In the genomic region with DNA sequence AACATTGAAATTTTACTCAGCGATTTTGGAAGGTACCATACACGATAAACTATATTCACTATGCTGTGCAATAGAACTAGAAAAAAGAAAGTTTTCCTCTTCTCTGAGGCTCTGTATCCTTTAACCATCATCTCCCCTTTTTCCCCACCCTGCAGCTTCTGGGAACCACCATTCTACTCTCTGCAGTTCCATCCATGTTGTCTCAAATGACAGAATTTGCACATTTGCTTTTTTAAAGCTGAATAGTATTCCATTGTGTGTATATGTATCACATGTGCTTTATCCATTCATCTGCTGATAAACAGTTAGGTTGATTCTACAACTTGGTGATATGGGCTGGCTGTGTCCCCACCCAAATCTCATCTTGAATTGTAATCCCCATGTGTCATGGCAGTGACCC, we compare ENCODE assay signal across 18 cellular contexts. TPM values are rescaled to one million over a fixed set of nuclear protein-coding genes. Genes with fewer than 3 reads are reported as not detected.
DNase-seq lines count a peak whose midpoint lies in the region; ATAC-seq and TF ChIP-seq lines count a peak whose summit lies in the region.
"Had no signal": no experiment of that assay in that cellular context is flagged by ENCODE, and none has a peak within 500 bp of the region (broad histone marks: within the 10 kb centered on the region; RNA-seq: fewer than 3 reads in every experiment).

No MANE protein-coding gene starts in this region.

- WGBS in adrenal gland, 4 donors = 96 to 99% (median 98%) methylated on average over 2 of the region's 2 CpGs

- H3K27me3 ChIP-seq in BLaER1 (no peaks in the 10 kb centered on the region), Karpas-422 (ENCODE audit: low read length) (no peaks in the 10 kb centered on the region), adrenal gland (no peaks in the 10 kb centered on the region)
- no peaks in the 10 kb centered on the region for H3K27me3 ChIP-seq in CD4-positive, CD25-positive, alpha-beta regulatory T cell (ENCODE audit: control insufficient read depth, insufficient read depth, low read length)
- H3K27me3 ChIP-seq: neutrophil, tibial nerve had no signal

- H3K9me3 ChIP-seq in BLaER1 (peaks cover 50% of the 10 kb centered on the region), Karpas-422 (ENCODE audit: low read length) (peaks cover 22% of the 10 kb centered on the region), adrenal gland (replicated peaks in 1 of 3) (no peaks in the 10 kb centered on the region)
- peaks cover 0 to 10% of the 10 kb centered on the region in 2 experiments for H3K9me3 ChIP-seq in CD4-positive, CD25-positive, alpha-beta regulatory T cell (ENCODE audit: control insufficient read depth in 2 of 2, low read length in 2 of 2)
- H3K9me3 ChIP-seq: neutrophil, prostate gland had no signal

- H3K4me1 ChIP-seq in BLaER1 (peaks cover 33% of the 10 kb centered on the region), Karpas-422 (ENCODE audit: low read length) (peaks cover 64% of the 10 kb centered on the region), adrenal gland (replicated peaks in 1 of 2) (peaks cover 0 to 12% of the 10 kb centered on the region in 2 donors)
- peaks cover 41% of the 10 kb centered on the region for H3K4me1 ChIP-seq in CD4-positive, CD25-positive, alpha-beta regulatory T cell (ENCODE audit: control insufficient read depth, insufficient read depth, low read length, poor library complexity, severe bottlenecking)

- H3K4me2 ChIP-seq in BLaER1 = peak overlapping the region; percentile 68
- peak overlapping the region; percentile 77 for H3K4me2 ChIP-seq in Karpas-422 (ENCODE audit: low read depth, low read length, poor library complexity, severe bottlenecking)

- no peak for DNase-seq in CD4-positive, CD25-positive, alpha-beta regulatory T cell
- no peak for DNase-seq in Karpas-422
- no peak for DNase-seq in central memory CD8-positive, alpha-beta T cell (ENCODE audit: low spot score in 2 of 2)
- no peak for DNase-seq in RPMI8226
- DNase-seq in adrenal gland = no peak
- DNase-seq: central memory CD4-positive, alpha-beta T cell; DMS53; GF-D8; glutamatergic neuron; kidney; NCI-H2171 treated with DMSO at 0.1 percent for 48 hours; NCI-H526 had no signal

- H3K9me2 ChIP-seq in Karpas-422 (replicated peaks; ENCODE audit: insufficient read depth, low read length) = no peaks in the 10 kb centered on the region

- H4K20me1 ChIP-seq in BLaER1 = peaks cover 65% of the 10 kb centered on the region
- peaks cover 18% of the 10 kb centered on the region for H4K20me1 ChIP-seq in Karpas-422 (ENCODE audit: insufficient read depth, low read depth, low read length)

- ATAC-seq in CD4-positive, CD25-positive, alpha-beta regulatory T cell (ENCODE audit: low read depth in 2 of 2) = no peak
- ATAC-seq in central memory CD8-positive, alpha-beta T cell (replicated peaks; ENCODE audit: extremely low read depth, poor library complexity, severe bottlenecking) = no peak
- ATAC-seq in HG02642 (IDR thresholded peaks at IDR 0.05; ENCODE audit: poor library complexity, unreplicated experiment) = no peak

- peaks cover 30 to 78% (median 61%) of the 10 kb centered on the region in 4 donors for H3K4me1 Mint-ChIP-seq in CD4-positive, CD25-positive, alpha-beta regulatory T cell
- H3K4me1 Mint-ChIP-seq in central memory CD8-positive, alpha-beta T cell = peaks cover 60% of the 10 kb centered on the region

- peaks cover 0 to 8% (median 3%) of the 10 kb centered on the region in 7 donors for H3K9me3 Mint-ChIP-seq in CD4-positive, CD25-positive, alpha-beta regulatory T cell
- peaks cover 7% of the 10 kb centered on the region for H3K9me3 Mint-ChIP-seq in central memory CD8-positive, alpha-beta T cell

- H3K4me3 ChIP-seq in BLaER1 (no peak overlapping the region), Karpas-422 (ENCODE audit: low read length) (peak overlapping the region; percentile 56), adrenal gland (no peak overlapping the region)
- H3K4me3 ChIP-seq in CD4-positive, CD25-positive, alpha-beta regulatory T cell (ENCODE audit: low read depth, low read length) = peak overlapping the region; percentile 60
- H3K4me3 ChIP-seq: lung, prostate gland, tibial nerve had no signal

- no peaks in the 10 kb centered on the region for H3K27me3 Mint-ChIP-seq in CD4-positive, CD25-positive, alpha-beta regulatory T cell
- H3K27me3 Mint-ChIP-seq in central memory CD8-positive, alpha-beta T cell = no peaks in the 10 kb centered on the region

- H3K36me3 Mint-ChIP-seq in CD4-positive, CD25-positive, alpha-beta regulatory T cell = peaks cover 38% of the 10 kb centered on the region
- H3K36me3 Mint-ChIP-seq in central memory CD8-positive, alpha-beta T cell (ENCODE audit: insufficient read depth) = peaks cover 7% of the 10 kb centered on the region

- H3K9ac ChIP-seq in BLaER1 (no peak overlapping the region), Karpas-422 (ENCODE audit: low read length) (peak overlapping the region; percentile 68)

- TF ChIP-seq POLR2A in adrenal gland (IDR thresholded peaks at IDR 0.05) = no peak

- intact Hi-C loops in adrenal gland (cut with DNase I) = no loop called here

- H3K36me3 ChIP-seq in BLaER1 = peaks cover 81% of the 10 kb centered on the region
- peaks cover 37% of the 10 kb centered on the region for H3K36me3 ChIP-seq in CD4-positive, CD25-positive, alpha-beta regulatory T cell (ENCODE audit: control insufficient read depth, insufficient read depth, low read length)
- H3K36me3 ChIP-seq in Karpas-422 (ENCODE audit: insufficient read depth, low read length) = peaks cover 48% of the 10 kb centered on the region
- no peaks in the 10 kb centered on the region for H3K36me3 ChIP-seq in adrenal gland (replicated peaks in 1 of 2)
- H3K36me3 ChIP-seq: neutrophil, prostate gland had no signal

- peaks cover 92% of the 10 kb centered on the region for H3K79me2 ChIP-seq in Karpas-422 (ENCODE audit: low read length)

- peak overlapping the region in 3 of 4 donors; percentile 1 to 25 (median 2) for H3K4me3 Mint-ChIP-seq in CD4-positive, CD25-positive, alpha-beta regulatory T cell
- no peak overlapping the region for H3K4me3 Mint-ChIP-seq in central memory CD8-positive, alpha-beta T cell

- H3K27ac ChIP-seq in BLaER1 (no peak overlapping the region), Karpas-422 (ENCODE audit: low read length) (peak overlapping the region; percentile 91), adrenal gland (no peak overlapping the region)
- no peak overlapping the region for H3K27ac ChIP-seq in CD4-positive, CD25-positive, alpha-beta regulatory T cell (ENCODE audit: insufficient read depth, low read length, poor library complexity, severe bottlenecking)
- H3K27ac ChIP-seq: prostate gland had no signal

- no peak for TF ChIP-seq CTCF in adrenal gland (IDR thresholded peaks at IDR 0.05)

- peak overlapping the region; percentile 41 to 88 (median 70) for H3K27ac Mint-ChIP-seq in CD4-positive, CD25-positive, alpha-beta regulatory T cell
- peak overlapping the region; percentile 11 for H3K27ac Mint-ChIP-seq in central memory CD8-positive, alpha-beta T cell (ENCODE audit: low read depth)

- H2AFZ ChIP-seq in Karpas-422 (ENCODE audit: low read length) = no peak overlapping the region

RNA-seq across cellular contexts. Expression of a gene that starts 21.2 kb away (rescaled TPM):
- total RNA-seq in CD4-positive, CD25-positive, alpha-beta regulatory T cell = 330 TPM
- polyA plus RNA-seq in CD4-positive, CD25-positive, alpha-beta regulatory T cell = 100 to 1,000 TPM; 583 to 771 (median 683) TPM
- 273 and 796 TPM in 2 replicates for total RNA-seq in Karpas-422 (2014; rRNA removed; shearing (Covaris generic); ENCODE audit: low replicate concordance)
- 100 to 1,000 TPM in 6 of 8 donors, 10 to 100 TPM in 2; 82.0 to 169 (median 117) TPM for total RNA-seq in adrenal gland
- 100 to 1,000 TPM in 1 of 3 donors, 10 to 100 TPM in 2; 19.2 to 284 (median 23.7) TPM for polyA plus RNA-seq in adrenal gland

Comparison
In these comparisons a context has a peak if more than half of its experiments do, and no peak if none do; other contexts are left out.
1. H3K4me3 ChIP-seq: peak in CD4-positive, CD25-positive, alpha-beta regulatory T cell (single experiment) and Karpas-422 (single experiment); none in BLaER1 (single experiment) and adrenal gland (0 of 4).